Comparison of ENCODE assay signal across 8 cellular contexts in genomic region chr3:15361494-15362214, GRCh38. TPM values are rescaled to one million over a fixed set of nuclear protein-coding genes. Genes with fewer than 3 reads are reported as not detected.
DNase-seq lines count a peak whose midpoint lies in the region; ATAC-seq, FAIRE-seq and TF ChIP-seq lines count a peak whose summit lies in the region.

No MANE protein-coding gene starts in this region.

- no peaks in the 10 kb centered on the region for H3K9me3 ChIP-seq in HCT116 (ENCODE audit: control insufficient read depth in 1 of 2, insufficient read depth in 1 of 2, low read depth in 1 of 2, low read length in 2 of 2)
- peaks cover 0 to 2% of the 10 kb centered on the region in 2 donors for H3K9me3 ChIP-seq in neuronal stem cell (replicated peaks in 1 of 2; ENCODE audit: control insufficient read depth in 2 of 2, insufficient read depth in 1 of 2, low read depth in 1 of 2, low read length in 2 of 2)

- POLR2A ChIA-PET in HCT116 (lab: Charles Lee) = no interaction called here

- RAD21 ChIA-PET in HCT116 (lab: Charles Lee; ENCODE audit: low non-redundant PET in 1 of 2, low total read pairs in 2 of 2, uncharacterized antibody in 2 of 2, unreplicated experiment in 2 of 2) = no interaction called here

- no peaks in the 10 kb centered on the region for H3K9me2 ChIP-seq in HCT116 (ENCODE audit: insufficient read depth)

- H3K4me1 ChIP-seq in HCT116 (ENCODE audit: control insufficient read depth in 1 of 2, insufficient read depth in 2 of 2, low read length in 2 of 2) (peaks cover 10 to 37% of the 10 kb centered on the region in 2 experiments), neuronal stem cell (ENCODE audit: control insufficient read depth in 2 of 2, insufficient read depth in 1 of 2, low read depth in 1 of 2, low read length in 2 of 2) (peaks cover 5 to 9% of the 10 kb centered on the region in 2 donors)

- peak overlapping the region; percentile 95 for H2AFZ ChIP-seq in HCT116 (ENCODE audit: low read depth, low read length, poor library complexity, severe bottlenecking)
- H2AFZ ChIP-seq in neuronal stem cell (ENCODE audit: low read length) = peak overlapping the region; percentile 82

- no peak overlapping the region for H3K4ac ChIP-seq in neuronal stem cell (ENCODE audit: low read length)

- no peak overlapping the region for H4K8ac ChIP-seq in neuronal stem cell (ENCODE audit: low read depth, low read length)

- H3K4me2 ChIP-seq in HCT116 (ENCODE audit: low read length) (peak overlapping the region; percentile 55), neuronal stem cell (ENCODE audit: insufficient read depth, low read length, poor library complexity, severe bottlenecking) (no peak overlapping the region)

- DNase-seq in GM18507 (ENCODE audit: extremely low spot score, insufficient read length, low read depth) = peak; percentile 54
- DNase-seq in HCT116 (ENCODE audit: low read depth, low spot score) = no peak
- DNase-seq in NCI-H69 (lab: John Stamatoyannopoulos, UW) = peak; percentile 12
- DNase-seq in activated naive CD4-positive, alpha-beta T cell treated with anti-CD3 and anti-CD28 coated beads, Interleukin-2, amount 10 ng/mL, durations not matched to agents 7 days and 5 days = peak; percentile 46
- DNase-seq in neuronal stem cell (ENCODE audit: low spot score) = peak; percentile 21
- no peak for DNase-seq in inferior parietal cortex (ENCODE audit: extremely low spot score)
- no peak for DNase-seq in HuH-7.5 (ENCODE audit: low spot score)
- DNase-seq in NCI-H2029 treated with DMSO at 0.1 percent for 48 hours (lab: John Stamatoyannopoulos, UW) = no peak

- H3K36me3 ChIP-seq in HCT116 (ENCODE audit: control insufficient read depth in 1 of 2, insufficient read depth in 2 of 2, low read length in 2 of 2) (no peaks in the 10 kb centered on the region), neuronal stem cell (replicated peaks in 1 of 2; ENCODE audit: control insufficient read depth in 2 of 2, insufficient read depth in 2 of 2, low read length in 2 of 2) (no peaks in the 10 kb centered on the region)

- H3K27me3 Mint-ChIP-seq in activated naive CD4-positive, alpha-beta T cell treated with anti-CD3 and anti-CD28 coated beads, Interleukin-2, amount 10 ng/mL, durations not matched to agents 7 days and 5 days = no peaks in the 10 kb centered on the region

- H2BK15ac ChIP-seq in neuronal stem cell (ENCODE audit: low read length) = no peak overlapping the region

- peak; percentile 98 for FAIRE-seq in GM18507 (lab: Jason Lieb, UNC)

- no peak overlapping the region for H4K91ac ChIP-seq in neuronal stem cell (ENCODE audit: low read depth, low read length, poor library complexity)

- no peaks in the 10 kb centered on the region for H3K79me1 ChIP-seq in neuronal stem cell (ENCODE audit: low read depth, low read length)

- H2BK120ac ChIP-seq in neuronal stem cell (ENCODE audit: low read depth, low read length) = no peak overlapping the region

- no peak for TF ChIP-seq RAD21 in HCT116 (IDR thresholded peaks at IDR 0.05; ENCODE audit: low read depth)

- ATAC-seq in HCT116 = peak; percentile 46

- no CpG with 5 or more reads among the region's 11 CpGs for WGBS in neuronal stem cell (ENCODE audit: extremely low coverage in 2 of 2, insufficient read length in 2 of 2, insufficient replicate concordance in 1 of 2), 2 donors

- H3K4me3 ChIP-seq in HCT116 (replicated peaks in 1 of 2; ENCODE audit: low read depth in 1 of 2, low read length in 2 of 2) (peak overlapping the region in 1 of 2 experiments; percentile 12; a peak in 1 of 4 replicates), neuronal stem cell (ENCODE audit: low read length in 2 of 2) (no peak overlapping the region)

- peak overlapping the region; percentile 77 for H3K18ac ChIP-seq in neuronal stem cell (ENCODE audit: low read length)

- H3K14ac ChIP-seq in neuronal stem cell (ENCODE audit: low read length) = no peak overlapping the region

- peaks cover 2% of the 10 kb centered on the region for H3K9me3 Mint-ChIP-seq in activated naive CD4-positive, alpha-beta T cell treated with anti-CD3 and anti-CD28 coated beads, Interleukin-2, amount 10 ng/mL, durations not matched to agents 7 days and 5 days

- peaks cover 3% of the 10 kb centered on the region for H3K36me3 Mint-ChIP-seq in activated naive CD4-positive, alpha-beta T cell treated with anti-CD3 and anti-CD28 coated beads, Interleukin-2, amount 10 ng/mL, durations not matched to agents 7 days and 5 days

- H3K4me1 Mint-ChIP-seq in activated naive CD4-positive, alpha-beta T cell treated with anti-CD3 and anti-CD28 coated beads, Interleukin-2, amount 10 ng/mL, durations not matched to agents 7 days and 5 days = peaks cover 54% of the 10 kb centered on the region

- no peak overlapping the region for H2AK5ac ChIP-seq in neuronal stem cell (ENCODE audit: low read depth, low read length)

- no TSS peak for BruUV-seq in HCT116 (replicated peaks; lab: Mats Ljungman, UMichigan)

- no peak overlapping the region for H3K23ac ChIP-seq in neuronal stem cell (ENCODE audit: low read depth, low read length, poor library complexity)

- TF ChIP-seq POLR2A in HCT116 (IDR thresholded peaks at IDR 0.05; ENCODE audit: borderline replicate concordance, extremely low read depth, insufficient read depth, insufficient read length) = no peak

- H3K79me2 ChIP-seq in HCT116 (ENCODE audit: insufficient read depth, low read length) = no peaks in the 10 kb centered on the region

- H2BK5ac ChIP-seq in neuronal stem cell (ENCODE audit: low read length) = no peak overlapping the region

- no peaks in the 10 kb centered on the region for H4K20me1 ChIP-seq in HCT116 (ENCODE audit: insufficient read depth)

- intact Hi-C loops in HCT116 (cut with micrococcal nuclease) = loop anchor here (1.0 kb wide), 1 partner anchor 17 kb away; no protein-coding TSS in a partner anchor

- H3K27me3 ChIP-seq in HCT116 (ENCODE audit: insufficient read depth, low read length) = no peaks in the 10 kb centered on the region
- no peaks in the 10 kb centered on the region for H3K27me3 ChIP-seq in neuronal stem cell (ENCODE audit: control insufficient read depth in 3 of 3, insufficient read depth in 3 of 3, low read depth in 1 of 3, low read length in 3 of 3)

- CTCF ChIA-PET in HCT116 (lab: Charles Lee) = interaction anchor here (0.6 to 1.1 kb wide), 2 partner anchors 29 to 44 kb away, joined by 3 read pairs; partner anchors contain the start of gene SH3BP5
- CTCF ChIA-PET in activated naive CD4-positive, alpha-beta T cell treated with anti-CD3 and anti-CD28 coated beads, Interleukin-2, amount 10 ng/mL, durations not matched to agents 7 days and 5 days (lab: Charles Lee) = interaction anchor here (0.7 to 2.9 kb wide), 7 partner anchors 25 to 94 kb away, joined by 3 to 16 read pairs (median 4); partner anchors contain the start of gene SH3BP5

- H3K9ac ChIP-seq in HCT116 (ENCODE audit: low read length) (peak overlapping the region; percentile 54), neuronal stem cell (ENCODE audit: low read depth, low read length, poor library complexity) (no peak overlapping the region)

- peak overlapping the region; percentile 82 for H3K27ac Mint-ChIP-seq in activated naive CD4-positive, alpha-beta T cell treated with anti-CD3 and anti-CD28 coated beads, Interleukin-2, amount 10 ng/mL, durations not matched to agents 7 days and 5 days

- H2BK12ac ChIP-seq in neuronal stem cell (ENCODE audit: low read length) = no peak overlapping the region

- H3K27ac ChIP-seq in HCT116 (ENCODE audit: low read depth, low read length) = no peak overlapping the region
- H3K27ac ChIP-seq in neuronal stem cell (replicated peaks; ENCODE audit: low read length) = no peak overlapping the region

- H3K4me3 Mint-ChIP-seq in activated naive CD4-positive, alpha-beta T cell treated with anti-CD3 and anti-CD28 coated beads, Interleukin-2, amount 10 ng/mL, durations not matched to agents 7 days and 5 days = no peak overlapping the region

- TF ChIP-seq CTCF in HCT116 (IDR thresholded peaks at IDR 0.05 in 2 of 3, conservative IDR thresholded peaks at IDR 0.05 in 1 of 3; ENCODE audit: borderline replicate concordance in 1 of 3, insufficient read depth in 1 of 3, low read depth in 2 of 3, low read length in 2 of 3) = no peak

TF ChIP-seq in HCT116, 20 proteins besides CTCF, POLR2A, EP300 and RAD21 (continues in another document):
- TF ChIP-seq EGR1 (IDR thresholded peaks at IDR 0.05; ENCODE audit: low read depth) (no peak), ZFX (IDR thresholded peaks at IDR 0.05) (no peak), TCF7L2 (IDR thresholded peaks at IDR 0.05; ENCODE audit: borderline replicate concordance, extremely low read depth, insufficient read depth, insufficient read length) (no peak), CBX3 (IDR thresholded peaks at IDR 0.05; ENCODE audit: low read depth) (no peak), POLR2AphosphoS5 (IDR thresholded peaks at IDR 0.05; ENCODE audit: low read depth, low read length) (no peak), ATF3 (IDR thresholded peaks at IDR 0.05) (no peak), MAX (IDR thresholded peaks at IDR 0.05) (no peak), EZH2phosphoT487 (IDR thresholded peaks at IDR 0.05; ENCODE audit: borderline replicate concordance) (no peak), ZNF274 (IDR thresholded peaks at IDR 0.05; ENCODE audit: low read depth, low read length) (no peak), JUND (IDR thresholded peaks at IDR 0.05) (no peak), YY1 (IDR thresholded peaks at IDR 0.05; ENCODE audit: extremely low read depth, insufficient replicate concordance, low read depth, low read length) (no peak)

RNA-seq across cellular contexts. Expression of gene SH3BP5, which starts 29.3 kb away (rescaled TPM):
- total RNA-seq in HCT116 (2021; ENCODE audit: unreplicated experiment) = 13.9 TPM
- 13.6 and 16.3 TPM in 2 replicates for polyA plus RNA-seq in HCT116 (2012)
- polyA plus RNA-seq in neuronal stem cell (2013, experiment 1 of 2) = 6.1 TPM
- 6.0 TPM for polyA plus RNA-seq in neuronal stem cell (2013, experiment 2 of 2)

Comparison
In these comparisons a context has a peak if more than half of its experiments do, and no peak if none do; other contexts are left out.
1. DNase-seq: peak in GM18507 (single experiment), NCI-H69 (single experiment), activated naive CD4-positive, alpha-beta T cell treated with anti-CD3 and anti-CD28 coated beads, Interleukin-2, amount 10 ng/mL, durations not matched to agents 7 days and 5 days (single experiment) and neuronal stem cell (single experiment); none in HCT116 (single experiment), inferior parietal cortex (single experiment), HuH-7.5 (single experiment) and NCI-H2029 treated with DMSO at 0.1 percent for 48 hours (single experiment).